8 cellular contexts compared by ENCODE assay signal in genomic region chr12:1796515-1797010, GRCh38. TPM values are rescaled to one million over a fixed set of nuclear protein-coding genes. Genes with fewer than 3 reads are reported as not detected.
DNase-seq lines count a peak whose midpoint lies in the region; ATAC-seq and TF ChIP-seq lines count a peak whose summit lies in the region.

No MANE protein-coding gene starts in this region.

- ATAC-seq in SK-N-SH treated with all-trans-retinoic acid at 6 μM for 48 hours (no peak), HG03045 (IDR thresholded peaks at IDR 0.05; ENCODE audit: unreplicated experiment) (peak; percentile 18)
- ATAC-seq in naive thymus-derived CD4-positive, alpha-beta T cell: peak; percentile 47

- H3K9me3 Mint-ChIP-seq in naive thymus-derived CD4-positive, alpha-beta T cell: no peaks in the 10 kb centered on the region

- POLR2A ChIA-PET in SK-N-SH (lab: Yijun Ruan, JAX): interaction anchor here (1.3 kb wide), 1 partner anchor 143 kb away, joined by 9 read pairs; no protein-coding TSS in a partner anchor
- POLR2A ChIA-PET in naive thymus-derived CD4-positive, alpha-beta T cell (lab: Charles Lee): interaction anchor here (0.6 to 4.1 kb wide), 5 partner anchors 119 to 1687 kb away, joined by 3 to 53 read pairs (median 3); partner anchors contain the start of gene DCP1B

- no peak overlapping the region for H3K9ac ChIP-seq in SK-N-SH

- H3K9me2 ChIP-seq in SK-N-SH: no peaks in the 10 kb centered on the region

- H3K4me3 ChIP-seq in SK-N-SH (ENCODE audit: low read depth in 2 of 2, low read length in 1 of 2): no peak overlapping the region
- peak overlapping the region; percentile 27 for H3K4me3 ChIP-seq in ectodermal cell (ENCODE audit: insufficient read depth, low read depth, low read length)
- H3K4me3 ChIP-seq in naive thymus-derived CD4-positive, alpha-beta T cell (ENCODE audit: low read length): peak overlapping the region; percentile 74
- peak overlapping the region; percentile 52 to 65 for H3K4me3 ChIP-seq in vagina

- WGBS in SK-N-SH (ENCODE audit: low lambda C conversion rate): 71% methylated on average over 28 of the region's 43 CpGs
- 59 to 62% methylated on average over 43 of the region's 43 CpGs for WGBS in ectodermal cell, 2 experiments

- H2AFZ ChIP-seq in SK-N-SH (ENCODE audit: low read depth): peak overlapping the region; percentile 83

- DNase-seq in SK-N-SH: no peak
- DNase-seq in naive thymus-derived CD4-positive, alpha-beta T cell: peak in 7 of 9 donors; percentile 41 to 59 (median 53)
- no peak for DNase-seq in vagina (ENCODE audit: extremely low spot score in 2 of 2)
- DNase-seq in NCI-H1436 (lab: John Stamatoyannopoulos, UW): no peak

- no peak for TF ChIP-seq RAD21 in SK-N-SH (IDR thresholded peaks at IDR 0.05; ENCODE audit: low read length)

- H4K20me1 ChIP-seq in SK-N-SH (ENCODE audit: insufficient read depth): no peaks in the 10 kb centered on the region

- CTCF ChIA-PET in SK-N-SH (lab: Yijun Ruan, JAX): interaction anchor here (1.0 to 17.5 kb wide), 19 partner anchors 8 to 240 kb away, joined by 3 to 605 read pairs (median 5); partner anchors contain the start of gene WNT5B
- CTCF ChIA-PET in naive thymus-derived CD4-positive, alpha-beta T cell (lab: Charles Lee): interaction anchor here (0.9 to 10.6 kb wide), 5 partner anchors 139 to 487 kb away, joined by 3 to 152 read pairs (median 3); no protein-coding TSS in a partner anchor

- H3K4me1 Mint-ChIP-seq in naive thymus-derived CD4-positive, alpha-beta T cell: peaks cover 5 to 18% (median 13%) of the 10 kb centered on the region in 7 donors

- H3K27me3 Mint-ChIP-seq in naive thymus-derived CD4-positive, alpha-beta T cell: no peaks in the 10 kb centered on the region

- peaks cover 0 to 35% of the 10 kb centered on the region in 2 experiments; a peak in 1 of 4 replicates for H3K4me1 ChIP-seq in SK-N-SH (ENCODE audit: control insufficient read depth in 1 of 2, insufficient read depth in 2 of 2, low read depth in 1 of 2, low read length in 1 of 2)
- peaks cover 3% of the 10 kb centered on the region for H3K4me1 ChIP-seq in ectodermal cell (ENCODE audit: control insufficient read depth, insufficient read depth, low read length)
- peaks cover 3 to 8% of the 10 kb centered on the region in 2 donors for H3K4me1 ChIP-seq in naive thymus-derived CD4-positive, alpha-beta T cell (ENCODE audit: control insufficient read depth in 2 of 2, insufficient read depth in 2 of 2, low read length in 2 of 2)
- H3K4me1 ChIP-seq in vagina: peaks cover 23% of the 10 kb centered on the region

- H3F3A ChIP-seq in SK-N-SH (replicated peaks; ENCODE audit: insufficient read depth): no peaks in the 10 kb centered on the region

- H3K27ac ChIP-seq in SK-N-SH (ENCODE audit: low read depth in 2 of 2, low read length in 1 of 2) (peak overlapping the region in 1 of 2 experiments; percentile 34; a peak in 1 of 4 replicates), VCaP (peak overlapping the region; percentile 73), ectodermal cell (ENCODE audit: insufficient read depth, low read depth, low read length, poor library complexity, severe bottlenecking) (no peak overlapping the region), vagina (peak overlapping the region; percentile 77)
- H3K27ac ChIP-seq in naive thymus-derived CD4-positive, alpha-beta T cell (ENCODE audit: low read depth, low read length): peak overlapping the region; percentile 80

- no peak for TF ChIP-seq POLR2A in vagina (IDR thresholded peaks at IDR 0.05)

- H3K36me3 ChIP-seq in SK-N-SH (replicated peaks in 1 of 2; ENCODE audit: control insufficient read depth in 1 of 2, insufficient read depth in 2 of 2, low read length in 1 of 2) (no peaks in the 10 kb centered on the region), ectodermal cell (ENCODE audit: control insufficient read depth, insufficient read depth, low read length) (no peaks in the 10 kb centered on the region), vagina (no peaks in the 10 kb centered on the region)
- H3K36me3 ChIP-seq in naive thymus-derived CD4-positive, alpha-beta T cell (ENCODE audit: control insufficient read depth in 2 of 3, insufficient read depth in 3 of 3, low read length in 3 of 3): no peaks in the 10 kb centered on the region

- TF ChIP-seq EP300 in SK-N-SH (IDR thresholded peaks at IDR 0.05; ENCODE audit: borderline replicate concordance in 1 of 2, low read depth in 1 of 2, low read length in 1 of 2): no peak

- no peaks in the 10 kb centered on the region for H3K27me3 ChIP-seq in SK-N-SH (ENCODE audit: insufficient read depth)
- peaks cover 11% of the 10 kb centered on the region for H3K27me3 ChIP-seq in ectodermal cell (ENCODE audit: control insufficient read depth, insufficient read depth, low read length, poor library complexity, severe bottlenecking)
- H3K27me3 ChIP-seq in naive thymus-derived CD4-positive, alpha-beta T cell (ENCODE audit: control insufficient read depth in 2 of 2, insufficient read depth in 2 of 2, low read length in 2 of 2): no peaks in the 10 kb centered on the region
- no peaks in the 10 kb centered on the region for H3K27me3 ChIP-seq in vagina

- H3K27ac Mint-ChIP-seq in naive thymus-derived CD4-positive, alpha-beta T cell: peak overlapping the region; percentile 82 to 97 (median 91)

- H3K79me2 ChIP-seq in SK-N-SH (ENCODE audit: insufficient read depth): no peaks in the 10 kb centered on the region

- peak overlapping the region; percentile 85 to 95 (median 93) for H3K4me3 Mint-ChIP-seq in naive thymus-derived CD4-positive, alpha-beta T cell

- intact Hi-C loops in naive thymus-derived CD4-positive, alpha-beta T cell (cut with micrococcal nuclease): loop anchor here (1.0 to 5.0 kb wide), 15 partner anchors 8 to 1408 kb away; partner anchors contain the start of genes DCP1B (in 2 of the 2), CACNA1C (in 1 of the 2), ITFG2 (in 1 of the 2) and KDM5A (in 1 of the 2)
- intact Hi-C loops in vagina (cut with DNase I): loop anchor here (2.0 to 10.0 kb wide), 3 partner anchors 142 to 786 kb away; no protein-coding TSS in a partner anchor

- no peak overlapping the region for H3K4me2 ChIP-seq in SK-N-SH

- H3K9me3 ChIP-seq in SK-N-SH (no peaks in the 10 kb centered on the region), ectodermal cell (ENCODE audit: control insufficient read depth, low read length) (no peaks in the 10 kb centered on the region), vagina (no peaks in the 10 kb centered on the region)
- no peaks in the 10 kb centered on the region for H3K9me3 ChIP-seq in naive thymus-derived CD4-positive, alpha-beta T cell (ENCODE audit: control insufficient read depth in 2 of 3, low read length in 3 of 3)

- H3K36me3 Mint-ChIP-seq in naive thymus-derived CD4-positive, alpha-beta T cell: no peaks in the 10 kb centered on the region

- TF ChIP-seq CTCF in SK-N-SH (IDR thresholded peaks at IDR 0.05): no peak
- TF ChIP-seq CTCF in VCaP (conservative IDR thresholded peaks at IDR 0.05): no peak
- no peak for TF ChIP-seq CTCF in vagina (IDR thresholded peaks at IDR 0.05)

TF ChIP-seq in SK-N-SH, 30 proteins besides CTCF, POLR2A, EP300 and RAD21 (continues in another document):
- TF ChIP-seq TCF12 (IDR thresholded peaks at IDR 0.05) (no peak), SMC3 (IDR thresholded peaks at IDR 0.05; ENCODE audit: low read depth, low read length) (no peak), SIN3A (IDR thresholded peaks at IDR 0.05; ENCODE audit: borderline replicate concordance, low read depth, low read length) (no peak), EZH2phosphoT487 (IDR thresholded peaks at IDR 0.05; ENCODE audit: borderline replicate concordance, low read depth) (no peak), USF1 (IDR thresholded peaks at IDR 0.05; ENCODE audit: borderline replicate concordance, low read depth) (no peak), JUND (IDR thresholded peaks at IDR 0.05) (no peak), RFX5 (IDR thresholded peaks at IDR 0.05; ENCODE audit: low read length) (no peak)

TF ChIP-seq in SK-N-SH treated with all-trans-retinoic acid at 6 μM for 48 hours, 23 proteins besides CTCF, POLR2A, EP300 and RAD21:
- TF ChIP-seq ZNF565 (CRISPR knock-in tag; conservative IDR thresholded peaks at IDR 0.05; ENCODE audit: low read depth): no peak
- TF ChIP-seq POU6F1 (CRISPR knock-in tag; IDR thresholded peaks at IDR 0.05; ENCODE audit: borderline replicate concordance, low read depth): no peak
- no peak for TF ChIP-seq BACH2 (CRISPR knock-in tag; IDR thresholded peaks at IDR 0.05; ENCODE audit: borderline replicate concordance)
- no peak for TF ChIP-seq ZNF70 (CRISPR knock-in tag; IDR thresholded peaks at IDR 0.05)

RNA-seq across cellular contexts. Expression of gene LRTM2, which starts 23.8 kb away (rescaled TPM):
- polyA plus RNA-seq in SK-N-SH (2012; rRNA removed): not detected in 2 replicates
- polyA plus RNA-seq in SK-N-SH (2012; cell fraction: cytosol; rRNA removed): not detected in 2 replicates
- polyA plus RNA-seq in SK-N-SH (2012; cell fraction: nucleus; rRNA removed): 0.07 TPM in 1 of 2 replicates, not detected in the other
- not detected for polyA plus RNA-seq in ectodermal cell (2013, experiment 1 of 4)
- not detected for polyA plus RNA-seq in ectodermal cell (2013, experiment 2 of 4)
- polyA plus RNA-seq in ectodermal cell (2013, experiment 3 of 4): not detected
- not detected for polyA plus RNA-seq in ectodermal cell (2013, experiment 4 of 4)
- under 1 TPM in 1 of 5 experiments, not detected in 4; 0.12 TPM for total RNA-seq in naive thymus-derived CD4-positive, alpha-beta T cell
- not detected for polyA plus RNA-seq in naive thymus-derived CD4-positive, alpha-beta T cell
- total RNA-seq in vagina: not detected

Comparison
In these comparisons a context has a peak if more than half of its experiments do, and no peak if none do; other contexts are left out.
1. DNase-seq: peak in naive thymus-derived CD4-positive, alpha-beta T cell (7 of 9); none in SK-N-SH (single experiment), vagina (0 of 2) and NCI-H1436 (single experiment).
2. H3K4me3 ChIP-seq: peak in ectodermal cell (single experiment), naive thymus-derived CD4-positive, alpha-beta T cell (single experiment) and vagina (2 of 2); none in SK-N-SH (0 of 2).